1 cellular context compared by ENCODE assay signal in the genomic region with DNA sequence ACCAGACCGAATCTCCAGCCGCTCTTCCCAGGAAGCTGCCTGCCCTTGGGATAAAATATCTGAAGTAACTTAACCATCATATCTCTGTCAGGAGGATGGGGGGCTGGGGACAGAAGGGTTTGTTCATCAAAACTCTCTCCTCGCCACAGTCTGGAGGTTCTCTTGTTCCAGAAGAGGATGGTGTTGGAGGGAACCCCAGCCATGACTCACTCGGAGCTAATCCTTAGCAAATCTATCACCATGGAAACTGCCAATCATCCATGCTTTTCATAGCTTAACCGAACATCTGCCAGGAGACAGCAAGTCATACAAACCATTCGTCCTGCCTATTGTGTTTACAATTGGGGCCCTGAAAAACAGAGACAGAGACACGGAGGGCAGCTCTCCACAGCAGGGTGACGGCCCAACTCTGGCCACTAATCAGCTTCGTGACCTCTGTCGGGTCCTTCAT.
TF ChIP-seq lines count a peak whose summit lies in the region.

No MANE protein-coding gene starts in this region.

TF ChIP-seq in HCT116, 20 proteins besides CTCF, POLR2A, EP300 and RAD21 (continued from another document):
- TF ChIP-seq, protein P1, sequence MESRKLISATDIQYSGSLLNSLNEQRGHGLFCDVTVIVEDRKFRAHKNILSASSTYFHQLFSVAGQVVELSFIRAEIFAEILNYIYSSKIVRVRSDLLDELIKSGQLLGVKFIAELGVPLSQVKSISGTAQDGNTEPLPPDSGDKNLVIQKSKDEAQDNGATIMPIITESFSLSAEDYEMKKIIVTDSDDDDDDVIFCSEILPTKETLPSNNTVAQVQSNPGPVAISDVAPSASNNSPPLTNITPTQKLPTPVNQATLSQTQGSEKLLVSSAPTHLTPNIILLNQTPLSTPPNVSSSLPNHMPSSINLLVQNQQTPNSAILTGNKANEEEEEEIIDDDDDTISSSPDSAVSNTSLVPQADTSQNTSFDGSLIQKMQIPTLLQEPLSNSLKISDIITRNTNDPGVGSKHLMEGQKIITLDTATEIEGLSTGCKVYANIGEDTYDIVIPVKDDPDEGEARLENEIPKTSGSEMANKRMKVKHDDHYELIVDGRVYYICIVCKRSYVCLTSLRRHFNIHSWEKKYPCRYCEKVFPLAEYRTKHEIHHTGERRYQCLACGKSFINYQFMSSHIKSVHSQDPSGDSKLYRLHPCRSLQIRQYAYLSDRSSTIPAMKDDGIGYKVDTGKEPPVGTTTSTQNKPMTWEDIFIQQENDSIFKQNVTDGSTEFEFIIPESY (IDR thresholded peaks at IDR 0.05; ENCODE audit: extremely low read depth, insufficient replicate concordance, low read length): no peak
- TF ChIP-seq, protein P2, sequence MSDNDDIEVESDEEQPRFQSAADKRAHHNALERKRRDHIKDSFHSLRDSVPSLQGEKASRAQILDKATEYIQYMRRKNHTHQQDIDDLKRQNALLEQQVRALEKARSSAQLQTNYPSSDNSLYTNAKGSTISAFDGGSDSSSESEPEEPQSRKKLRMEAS (IDR thresholded peaks at IDR 0.05): no peak
- TF ChIP-seq, protein P3, sequence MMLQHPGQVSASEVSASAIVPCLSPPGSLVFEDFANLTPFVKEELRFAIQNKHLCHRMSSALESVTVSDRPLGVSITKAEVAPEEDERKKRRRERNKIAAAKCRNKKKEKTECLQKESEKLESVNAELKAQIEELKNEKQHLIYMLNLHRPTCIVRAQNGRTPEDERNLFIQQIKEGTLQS (IDR thresholded peaks at IDR 0.05): no peak
- TF ChIP-seq CEBPB (IDR thresholded peaks at IDR 0.05; ENCODE audit: low read depth) (no peak), POLR2AphosphoS5 (IDR thresholded peaks at IDR 0.05; ENCODE audit: low read depth, low read length) (no peak), SP1 (IDR thresholded peaks at IDR 0.05; ENCODE audit: low read depth) (no peak), EZH2 (IDR thresholded peaks at IDR 0.05) (no peak), TCF7L2 (IDR thresholded peaks at IDR 0.05; ENCODE audit: borderline replicate concordance, extremely low read depth, insufficient read depth, insufficient read length) (no peak), SIN3A (IDR thresholded peaks at IDR 0.05; ENCODE audit: low read depth) (no peak), CBX3 (IDR thresholded peaks at IDR 0.05; ENCODE audit: low read depth) (no peak)
